Comparison of ENCODE assay signal across 2 cellular contexts in genomic region chr11:65792456-65792855, GRCh38.
TF ChIP-seq lines count a peak whose summit lies in the region.

No MANE protein-coding gene starts in this region.

TF ChIP-seq in HCT116, 20 proteins besides CTCF, POLR2A, EP300 and RAD21:
- TF ChIP-seq ZFX (IDR thresholded peaks at IDR 0.05) (no peak), POLR2AphosphoS5 (IDR thresholded peaks at IDR 0.05; ENCODE audit: low read depth, low read length) (peak; percentile 20; the same call in 1 of the 2 replicates)

TF ChIP-seq in GM12878, 131 proteins besides CTCF, POLR2A, EP300 and RAD21:
- TF ChIP-seq MLLT1 (IDR thresholded peaks at IDR 0.05), result no peak
- no peak for TF ChIP-seq ZBTB4 (CRISPR knock-in tag; IDR thresholded peaks at IDR 0.05)
- TF ChIP-seq, protein P1, sequence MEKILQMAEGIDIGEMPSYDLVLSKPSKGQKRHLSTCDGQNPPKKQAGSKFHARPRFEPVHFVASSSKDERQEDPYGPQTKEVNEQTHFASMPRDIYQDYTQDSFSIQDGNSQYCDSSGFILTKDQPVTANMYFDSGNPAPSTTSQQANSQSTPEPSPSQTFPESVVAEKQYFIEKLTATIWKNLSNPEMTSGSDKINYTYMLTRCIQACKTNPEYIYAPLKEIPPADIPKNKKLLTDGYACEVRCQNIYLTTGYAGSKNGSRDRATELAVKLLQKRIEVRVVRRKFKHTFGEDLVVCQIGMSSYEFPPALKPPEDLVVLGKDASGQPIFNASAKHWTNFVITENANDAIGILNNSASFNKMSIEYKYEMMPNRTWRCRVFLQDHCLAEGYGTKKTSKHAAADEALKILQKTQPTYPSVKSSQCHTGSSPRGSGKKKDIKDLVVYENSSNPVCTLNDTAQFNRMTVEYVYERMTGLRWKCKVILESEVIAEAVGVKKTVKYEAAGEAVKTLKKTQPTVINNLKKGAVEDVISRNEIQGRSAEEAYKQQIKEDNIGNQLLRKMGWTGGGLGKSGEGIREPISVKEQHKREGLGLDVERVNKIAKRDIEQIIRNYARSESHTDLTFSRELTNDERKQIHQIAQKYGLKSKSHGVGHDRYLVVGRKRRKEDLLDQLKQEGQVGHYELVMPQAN (conservative IDR thresholded peaks at IDR 0.05), result no peak
- no peak for TF ChIP-seq JUNB (IDR thresholded peaks at IDR 0.05)
- TF ChIP-seq, protein P2, sequence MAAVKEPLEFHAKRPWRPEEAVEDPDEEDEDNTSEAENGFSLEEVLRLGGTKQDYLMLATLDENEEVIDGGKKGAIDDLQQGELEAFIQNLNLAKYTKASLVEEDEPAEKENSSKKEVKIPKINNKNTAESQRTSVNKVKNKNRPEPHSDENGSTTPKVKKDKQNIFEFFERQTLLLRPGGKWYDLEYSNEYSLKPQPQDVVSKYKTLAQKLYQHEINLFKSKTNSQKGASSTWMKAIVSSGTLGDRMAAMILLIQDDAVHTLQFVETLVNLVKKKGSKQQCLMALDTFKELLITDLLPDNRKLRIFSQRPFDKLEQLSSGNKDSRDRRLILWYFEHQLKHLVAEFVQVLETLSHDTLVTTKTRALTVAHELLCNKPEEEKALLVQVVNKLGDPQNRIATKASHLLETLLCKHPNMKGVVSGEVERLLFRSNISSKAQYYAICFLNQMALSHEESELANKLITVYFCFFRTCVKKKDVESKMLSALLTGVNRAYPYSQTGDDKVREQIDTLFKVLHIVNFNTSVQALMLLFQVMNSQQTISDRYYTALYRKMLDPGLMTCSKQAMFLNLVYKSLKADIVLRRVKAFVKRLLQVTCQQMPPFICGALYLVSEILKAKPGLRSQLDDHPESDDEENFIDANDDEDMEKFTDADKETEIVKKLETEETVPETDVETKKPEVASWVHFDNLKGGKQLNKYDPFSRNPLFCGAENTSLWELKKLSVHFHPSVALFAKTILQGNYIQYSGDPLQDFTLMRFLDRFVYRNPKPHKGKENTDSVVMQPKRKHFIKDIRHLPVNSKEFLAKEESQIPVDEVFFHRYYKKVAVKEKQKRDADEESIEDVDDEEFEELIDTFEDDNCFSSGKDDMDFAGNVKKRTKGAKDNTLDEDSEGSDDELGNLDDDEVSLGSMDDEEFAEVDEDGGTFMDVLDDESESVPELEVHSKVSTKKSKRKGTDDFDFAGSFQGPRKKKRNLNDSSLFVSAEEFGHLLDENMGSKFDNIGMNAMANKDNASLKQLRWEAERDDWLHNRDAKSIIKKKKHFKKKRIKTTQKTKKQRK (IDR thresholded peaks at IDR 0.05; ENCODE audit: low read depth, low read length), result no peak
- TF ChIP-seq, protein P3, sequence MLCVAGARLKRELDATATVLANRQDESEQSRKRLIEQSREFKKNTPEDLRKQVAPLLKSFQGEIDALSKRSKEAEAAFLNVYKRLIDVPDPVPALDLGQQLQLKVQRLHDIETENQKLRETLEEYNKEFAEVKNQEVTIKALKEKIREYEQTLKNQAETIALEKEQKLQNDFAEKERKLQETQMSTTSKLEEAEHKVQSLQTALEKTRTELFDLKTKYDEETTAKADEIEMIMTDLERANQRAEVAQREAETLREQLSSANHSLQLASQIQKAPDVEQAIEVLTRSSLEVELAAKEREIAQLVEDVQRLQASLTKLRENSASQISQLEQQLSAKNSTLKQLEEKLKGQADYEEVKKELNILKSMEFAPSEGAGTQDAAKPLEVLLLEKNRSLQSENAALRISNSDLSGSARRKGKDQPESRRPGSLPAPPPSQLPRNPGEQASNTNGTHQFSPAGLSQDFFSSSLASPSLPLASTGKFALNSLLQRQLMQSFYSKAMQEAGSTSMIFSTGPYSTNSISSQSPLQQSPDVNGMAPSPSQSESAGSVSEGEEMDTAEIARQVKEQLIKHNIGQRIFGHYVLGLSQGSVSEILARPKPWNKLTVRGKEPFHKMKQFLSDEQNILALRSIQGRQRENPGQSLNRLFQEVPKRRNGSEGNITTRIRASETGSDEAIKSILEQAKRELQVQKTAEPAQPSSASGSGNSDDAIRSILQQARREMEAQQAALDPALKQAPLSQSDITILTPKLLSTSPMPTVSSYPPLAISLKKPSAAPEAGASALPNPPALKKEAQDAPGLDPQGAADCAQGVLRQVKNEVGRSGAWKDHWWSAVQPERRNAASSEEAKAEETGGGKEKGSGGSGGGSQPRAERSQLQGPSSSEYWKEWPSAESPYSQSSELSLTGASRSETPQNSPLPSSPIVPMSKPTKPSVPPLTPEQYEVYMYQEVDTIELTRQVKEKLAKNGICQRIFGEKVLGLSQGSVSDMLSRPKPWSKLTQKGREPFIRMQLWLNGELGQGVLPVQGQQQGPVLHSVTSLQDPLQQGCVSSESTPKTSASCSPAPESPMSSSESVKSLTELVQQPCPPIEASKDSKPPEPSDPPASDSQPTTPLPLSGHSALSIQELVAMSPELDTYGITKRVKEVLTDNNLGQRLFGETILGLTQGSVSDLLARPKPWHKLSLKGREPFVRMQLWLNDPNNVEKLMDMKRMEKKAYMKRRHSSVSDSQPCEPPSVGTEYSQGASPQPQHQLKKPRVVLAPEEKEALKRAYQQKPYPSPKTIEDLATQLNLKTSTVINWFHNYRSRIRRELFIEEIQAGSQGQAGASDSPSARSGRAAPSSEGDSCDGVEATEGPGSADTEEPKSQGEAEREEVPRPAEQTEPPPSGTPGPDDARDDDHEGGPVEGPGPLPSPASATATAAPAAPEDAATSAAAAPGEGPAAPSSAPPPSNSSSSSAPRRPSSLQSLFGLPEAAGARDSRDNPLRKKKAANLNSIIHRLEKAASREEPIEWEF (IDR thresholded peaks at IDR 0.05; ENCODE audit: insufficient replicate concordance, low read depth, low read length), result no peak
- no peak for TF ChIP-seq ZNF217 (IDR thresholded peaks at IDR 0.05)
- TF ChIP-seq RELB (IDR thresholded peaks at IDR 0.05; ENCODE audit: low read depth), result no peak
- no peak for TF ChIP-seq MEF2B (IDR thresholded peaks at IDR 0.05; ENCODE audit: partially characterized antibody, poor library complexity, severe bottlenecking)
TF ChIP-seq in GM12878: peak in this region for 0.
